Comparison of ENCODE assay signal across 23 cellular contexts in the genomic region with DNA sequence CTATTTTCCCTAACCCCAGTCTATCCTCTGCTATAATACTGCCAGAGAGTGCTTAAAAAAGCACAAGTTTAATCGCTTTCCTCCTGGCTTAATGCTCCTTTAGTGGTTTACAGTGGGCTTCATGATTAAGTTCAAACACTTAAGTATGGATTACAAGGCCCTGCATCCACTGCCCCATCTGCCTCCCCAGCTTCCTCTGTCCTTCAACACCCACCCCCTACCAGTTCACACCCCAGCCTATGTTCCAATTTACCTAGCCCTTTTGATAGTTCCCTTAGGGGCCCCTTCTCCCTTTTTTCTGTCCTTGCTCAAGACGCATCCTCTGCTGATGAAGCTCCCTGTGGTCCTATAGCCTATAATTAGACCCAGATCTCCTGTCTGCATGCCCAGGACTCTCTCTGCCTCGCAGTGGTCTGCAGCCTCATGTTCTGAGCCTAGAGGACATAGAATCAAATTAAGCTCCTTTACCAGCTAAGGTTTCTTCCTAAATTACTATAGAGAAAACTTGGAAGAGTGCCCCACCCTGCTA.
"Had no signal": no experiment of that assay in that cellular context is flagged by ENCODE, and none has a peak within 500 bp of the region (broad histone marks: within the 10 kb centered on the region; RNA-seq: fewer than 3 reads in every experiment).

No MANE protein-coding gene starts in this region.

- H3K36me3 Mint-ChIP-seq: natural killer cell treated with Interleukin-12 subunit alpha and Interleukin-12 subunit beta and Interleukin-15 and Interleukin-18, amount 100 ng/mL, for 72 hours had no signal

- H3K4me3 Mint-ChIP-seq: activated B cell treated with CpG ODN at 0.5 μM for 24 hours; activated naive CD8-positive, alpha-beta T cell; activated T-cell treated with anti-CD3 and anti-CD28 coated beads, Interleukin-2, amount 50 U/mL, for 4 hours; natural killer cell treated with Interleukin-12 subunit alpha and Interleukin-12 subunit beta and Interleukin-15 and Interleukin-18, amount 100 ng/mL, for 72 hours had no signal

- DNase-seq: activated B cell treated with CpG ODN at 0.5 μM for 24 hours; activated CD4-positive, alpha-beta T cell treated with anti-CD3 and anti-CD28 coated beads for 4 hours; activated CD4-positive, alpha-beta T cell treated with anti-CD3 and anti-CD28 coated beads, Interleukin-2, amount 50 U/mL, for 48 hours; activated CD8-positive, alpha-beta memory T cell treated with anti-CD3 and anti-CD28 coated beads, Interleukin-2, amount 50 U/mL, for 48 hours; activated naive CD4-positive, alpha-beta T cell; activated T-cell treated with anti-CD3 and anti-CD28 coated beads, Interleukin-2, amount 50 U/mL, for 4 hours; central memory CD4-positive, alpha-beta T cell; dermis blood vessel endothelial cell; effector CD8-positive, alpha-beta T cell; erythroblast; foreskin melanocyte; left ventricle myocardium inferior; midbrain; ovary; spleen; stimulated activated CD4-positive, alpha-beta T cell treated with anti-CD3 and anti-CD28 coated beads, Interleukin-4, amount 100 ng/mL, for 24 hours; stimulated activated naive CD8-positive, alpha-beta T cell treated with anti-CD3 and anti-CD28 coated beads, Interleukin-15, Interleukin-2, amounts not matched to agents 100 U/mL and 50 U/mL, for 24 hours; substantia nigra; T1000; thyroid gland had no signal

- ATAC-seq: activated T-cell treated with anti-CD3 and anti-CD28 coated beads, Interleukin-2, amount 50 U/mL, for 4 hours; natural killer cell treated with Interleukin-12 subunit alpha and Interleukin-12 subunit beta and Interleukin-15 and Interleukin-18, amount 100 ng/mL, for 72 hours; stimulated activated naive CD8-positive, alpha-beta T cell treated with anti-CD3 and anti-CD28 coated beads, Interleukin-15, Interleukin-2, amounts not matched to agents 100 U/mL and 50 U/mL, for 24 hours had no signal

- H3K9me3 Mint-ChIP-seq: activated T-cell treated with anti-CD3 and anti-CD28 coated beads, Interleukin-2, amount 50 U/mL, for 4 hours; activated T-helper 2 cell treated with anti-CD3 and anti-CD28 coated beads, Interferon-gamma antibody, Interleukin-2, Interleukin-4, amounts not matched to agents 10 μg/mL and 5 μg/mL and 100 μg/mL, durations not matched to agents 14 hours and 24 hours and 36 hours; natural killer cell treated with Interleukin-12 subunit alpha and Interleukin-12 subunit beta and Interleukin-15 and Interleukin-18, amount 100 ng/mL, for 72 hours had no signal

- H3K27me3 Mint-ChIP-seq: activated B cell treated with CpG ODN at 0.5 μM for 24 hours; activated naive CD8-positive, alpha-beta T cell had no signal

- H3K27ac Mint-ChIP-seq: activated B cell treated with CpG ODN at 0.5 μM for 24 hours; activated naive CD8-positive, alpha-beta T cell; activated T-helper 2 cell treated with anti-CD3 and anti-CD28 coated beads, Interferon-gamma antibody, Interleukin-2, Interleukin-4, amounts not matched to agents 10 μg/mL and 5 μg/mL and 100 μg/mL, durations not matched to agents 14 hours and 24 hours and 36 hours; natural killer cell treated with Interleukin-12 subunit alpha and Interleukin-12 subunit beta and Interleukin-15 and Interleukin-18, amount 100 ng/mL, for 72 hours had no signal
